Comparison of ENCODE assay signal across 17 cellular contexts in the genomic region with DNA sequence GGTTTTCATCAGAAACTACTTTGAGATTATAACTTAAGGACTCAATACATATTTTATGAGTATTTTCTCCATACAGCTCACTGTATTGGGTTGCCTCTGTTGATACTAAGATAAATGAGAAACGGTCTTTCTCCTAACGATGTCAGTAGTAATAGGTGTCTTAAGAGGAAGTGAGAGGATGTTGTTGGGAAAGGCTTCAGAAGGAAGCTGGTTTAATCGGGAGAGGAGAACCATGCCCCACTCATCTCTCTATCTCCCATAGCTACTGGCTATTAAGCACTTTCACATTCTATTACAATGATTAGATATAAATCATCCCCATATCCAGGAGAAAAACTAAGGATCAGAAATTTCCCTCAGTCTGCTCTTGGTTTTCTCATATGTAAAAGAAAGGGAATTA. TPM values are rescaled to one million over a fixed set of nuclear protein-coding genes. Genes with fewer than 3 reads are reported as not detected.
DNase-seq lines count a peak whose midpoint lies in the region; ATAC-seq and TF ChIP-seq lines count a peak whose summit lies in the region.
"Had no signal": no experiment of that assay in that cellular context is flagged by ENCODE, and none has a peak within 500 bp of the region (broad histone marks: within the 10 kb centered on the region; RNA-seq: fewer than 3 reads in every experiment).

No MANE protein-coding gene starts in this region.

- TF ChIP-seq POLR2A in NB4 (IDR thresholded peaks at IDR 0.05; ENCODE audit: extremely low read depth, insufficient read length), result no peak

- CTCF ChIA-PET in activated CD4-positive, alpha-beta memory T cell treated with anti-CD3 and anti-CD28 coated beads for 36 hours (lab: Charles Lee), result interaction anchor here (0.6 kb wide), 1 partner anchor 31 kb away, joined by 5 read pairs; no protein-coding TSS in a partner anchor

- peaks cover 16% of the 10 kb centered on the region for H3K36me3 Mint-ChIP-seq in dendritic cell treated with granulocyte-macrophage colony-stimulating factor and Interleukin-4, amounts not matched to agents 40 ng/mL and 50 ng/mL, for 4 days (ENCODE audit: low read depth)
- H3K36me3 Mint-ChIP-seq in stimulated activated naive B cell treated with anti-CD40 and anti-IgM and Interleukin-4, amounts not matched to agents 10 μg/mL and 1 μg/mL and 100 μg/mL, for 72 hours, result peaks cover 8 to 13% of the 10 kb centered on the region in 2 donors
- no peaks in the 10 kb centered on the region for H3K36me3 Mint-ChIP-seq in activated CD4-positive, alpha-beta memory T cell treated with anti-CD3 and anti-CD28 coated beads for 36 hours
- H3K36me3 Mint-ChIP-seq: IgD-negative memory B cell, T-cell had no signal

- no peak overlapping the region for H3K4me3 Mint-ChIP-seq in dendritic cell treated with granulocyte-macrophage colony-stimulating factor and Interleukin-4, amounts not matched to agents 40 ng/mL and 50 ng/mL, for 4 days
- H3K4me3 Mint-ChIP-seq in stimulated activated naive B cell treated with anti-CD40 and anti-IgM and Interleukin-4, amounts not matched to agents 10 μg/mL and 1 μg/mL and 100 μg/mL, for 72 hours, result no peak overlapping the region
- H3K4me3 Mint-ChIP-seq in activated CD4-positive, alpha-beta memory T cell treated with anti-CD3 and anti-CD28 coated beads for 36 hours, result no peak overlapping the region
- H3K4me3 Mint-ChIP-seq: IgD-negative memory B cell, T-cell had no signal

- peaks cover 26% of the 10 kb centered on the region for H3K9me3 Mint-ChIP-seq in dendritic cell treated with granulocyte-macrophage colony-stimulating factor and Interleukin-4, amounts not matched to agents 40 ng/mL and 50 ng/mL, for 4 days
- peaks cover 21 to 23% of the 10 kb centered on the region in 2 donors for H3K9me3 Mint-ChIP-seq in stimulated activated naive B cell treated with anti-CD40 and anti-IgM and Interleukin-4, amounts not matched to agents 10 μg/mL and 1 μg/mL and 100 μg/mL, for 72 hours
- peaks cover 19% of the 10 kb centered on the region for H3K9me3 Mint-ChIP-seq in activated CD4-positive, alpha-beta memory T cell treated with anti-CD3 and anti-CD28 coated beads for 36 hours

- TF ChIP-seq CTCF in NB4 (IDR thresholded peaks at IDR 0.05; ENCODE audit: low read depth, low read length), result no peak

- ATAC-seq in stimulated activated naive B cell treated with anti-CD40 and anti-IgM and Interleukin-4, amounts not matched to agents 10 μg/mL and 1 μg/mL and 100 μg/mL, for 72 hours (replicated peaks), result no peak
- ATAC-seq: T-cell had no signal

- POLR2A ChIA-PET in activated CD4-positive, alpha-beta memory T cell treated with anti-CD3 and anti-CD28 coated beads for 36 hours (lab: Charles Lee), result interaction anchor here (0.6 kb wide), 1 partner anchor 62 kb away, joined by 3 read pairs; no protein-coding TSS in a partner anchor

- DNase-seq in GF-D8 (lab: John Stamatoyannopoulos, UW) (peak; percentile 34), NB4 (ENCODE audit: low read depth) (peak; percentile 47), DMS53 (lab: John Stamatoyannopoulos, UW) (no peak)
- DNase-seq in stimulated activated naive B cell treated with anti-CD40 and anti-IgM and Interleukin-4, amounts not matched to agents 10 μg/mL and 1 μg/mL and 100 μg/mL, for 72 hours, result no peak
- DNase-seq in activated CD4-positive, alpha-beta memory T cell treated with anti-CD3 and anti-CD28 coated beads for 36 hours, result no peak
- no peak for DNase-seq in stimulated activated CD4-positive, alpha-beta T cell treated with anti-CD3 and anti-CD28 coated beads, Interleukin-4, amount 100 ng/mL, for 4 hours
- DNase-seq: BE2C, DMS 273 treated with DMSO at 0.1 percent for 48 hours, NCI-H1105 treated with DMSO at 0.1 percent for 48 hours, NCI-H187 treated with DMSO at 0.1 percent for 48 hours, NCI-H510A, NCI-H82 had no signal

- peak overlapping the region; percentile 30 for H3K27ac Mint-ChIP-seq in dendritic cell treated with granulocyte-macrophage colony-stimulating factor and Interleukin-4, amounts not matched to agents 40 ng/mL and 50 ng/mL, for 4 days
- peak overlapping the region; percentile 10 for H3K27ac Mint-ChIP-seq in stimulated activated naive B cell treated with anti-CD40 and anti-IgM and Interleukin-4, amounts not matched to agents 10 μg/mL and 1 μg/mL and 100 μg/mL, for 72 hours
- no peak overlapping the region for H3K27ac Mint-ChIP-seq in activated CD4-positive, alpha-beta memory T cell treated with anti-CD3 and anti-CD28 coated beads for 36 hours
- H3K27ac Mint-ChIP-seq: IgD-negative memory B cell, T-cell had no signal

- intact Hi-C loops in dendritic cell treated with granulocyte-macrophage colony-stimulating factor and Interleukin-4, amounts not matched to agents 40 ng/mL and 50 ng/mL, for 4 days (cut with micrococcal nuclease), result loop anchor here (1.0 kb wide), 1 partner anchor 15 kb away; no protein-coding TSS in a partner anchor
- intact Hi-C loops in activated CD4-positive, alpha-beta memory T cell treated with anti-CD3 and anti-CD28 coated beads for 36 hours (cut with micrococcal nuclease), result no loop called here

- peaks cover 47% of the 10 kb centered on the region for H3K4me1 Mint-ChIP-seq in dendritic cell treated with granulocyte-macrophage colony-stimulating factor and Interleukin-4, amounts not matched to agents 40 ng/mL and 50 ng/mL, for 4 days (ENCODE audit: low read depth)
- H3K4me1 Mint-ChIP-seq in stimulated activated naive B cell treated with anti-CD40 and anti-IgM and Interleukin-4, amounts not matched to agents 10 μg/mL and 1 μg/mL and 100 μg/mL, for 72 hours, result peaks cover 8 to 16% of the 10 kb centered on the region in 2 donors
- H3K4me1 Mint-ChIP-seq in activated CD4-positive, alpha-beta memory T cell treated with anti-CD3 and anti-CD28 coated beads for 36 hours (ENCODE audit: low read depth), result no peaks in the 10 kb centered on the region
- H3K4me1 Mint-ChIP-seq: IgD-negative memory B cell, T-cell had no signal

- H3K27me3 Mint-ChIP-seq in dendritic cell treated with granulocyte-macrophage colony-stimulating factor and Interleukin-4, amounts not matched to agents 40 ng/mL and 50 ng/mL, for 4 days, result peaks cover 1% of the 10 kb centered on the region
- H3K27me3 Mint-ChIP-seq in stimulated activated naive B cell treated with anti-CD40 and anti-IgM and Interleukin-4, amounts not matched to agents 10 μg/mL and 1 μg/mL and 100 μg/mL, for 72 hours, result no peaks in the 10 kb centered on the region
- H3K27me3 Mint-ChIP-seq in activated CD4-positive, alpha-beta memory T cell treated with anti-CD3 and anti-CD28 coated beads for 36 hours, result peaks cover 1% of the 10 kb centered on the region
- H3K27me3 Mint-ChIP-seq: IgD-negative memory B cell had no signal

- H3K4me3 ChIP-seq in NB4 (ENCODE audit: low read depth, low read length), result peak overlapping the region; percentile 3

RNA-seq across cellular contexts. Expression of gene CLEC5A, which starts 2.0 kb away (rescaled TPM):
- not detected for total RNA-seq in activated CD4-positive, alpha-beta memory T cell treated with anti-CD3 and anti-CD28 coated beads for 36 hours
- total RNA-seq: HT1080, SK-MEL-5, T-cell had no signal

RNA-seq across cellular contexts. Expression of gene OR9A4, which starts 28.6 kb away (rescaled TPM):
- not detected for total RNA-seq in activated CD4-positive, alpha-beta memory T cell treated with anti-CD3 and anti-CD28 coated beads for 36 hours
- total RNA-seq: HT1080, SK-MEL-5, T-cell had no signal

RNA-seq across cellular contexts. Expression of gene TAS2R38, which starts 28.8 kb away (rescaled TPM):
- not detected for total RNA-seq in activated CD4-positive, alpha-beta memory T cell treated with anti-CD3 and anti-CD28 coated beads for 36 hours
- total RNA-seq: HT1080, SK-MEL-5, T-cell had no signal

RNA-seq across cellular contexts. Expression of gene MGAM, which starts 50.9 kb away (rescaled TPM):
- total RNA-seq in activated CD4-positive, alpha-beta memory T cell treated with anti-CD3 and anti-CD28 coated beads for 36 hours, result not detected

Comparison
In these comparisons a context has a peak if more than half of its experiments do, and no peak if none do; other contexts are left out.
1. DNase-seq: peak in GF-D8 (single experiment) and NB4 (single experiment); none in stimulated activated naive B cell treated with anti-CD40 and anti-IgM and Interleukin-4, amounts not matched to agents 10 μg/mL and 1 μg/mL and 100 μg/mL, for 72 hours (single experiment), DMS53 (single experiment), activated CD4-positive, alpha-beta memory T cell treated with anti-CD3 and anti-CD28 coated beads for 36 hours (single experiment) and stimulated activated CD4-positive, alpha-beta T cell treated with anti-CD3 and anti-CD28 coated beads, Interleukin-4, amount 100 ng/mL, for 4 hours (0 of 2).